Comparison of ENCODE assay signal across 8 cellular contexts in the genomic region with DNA sequence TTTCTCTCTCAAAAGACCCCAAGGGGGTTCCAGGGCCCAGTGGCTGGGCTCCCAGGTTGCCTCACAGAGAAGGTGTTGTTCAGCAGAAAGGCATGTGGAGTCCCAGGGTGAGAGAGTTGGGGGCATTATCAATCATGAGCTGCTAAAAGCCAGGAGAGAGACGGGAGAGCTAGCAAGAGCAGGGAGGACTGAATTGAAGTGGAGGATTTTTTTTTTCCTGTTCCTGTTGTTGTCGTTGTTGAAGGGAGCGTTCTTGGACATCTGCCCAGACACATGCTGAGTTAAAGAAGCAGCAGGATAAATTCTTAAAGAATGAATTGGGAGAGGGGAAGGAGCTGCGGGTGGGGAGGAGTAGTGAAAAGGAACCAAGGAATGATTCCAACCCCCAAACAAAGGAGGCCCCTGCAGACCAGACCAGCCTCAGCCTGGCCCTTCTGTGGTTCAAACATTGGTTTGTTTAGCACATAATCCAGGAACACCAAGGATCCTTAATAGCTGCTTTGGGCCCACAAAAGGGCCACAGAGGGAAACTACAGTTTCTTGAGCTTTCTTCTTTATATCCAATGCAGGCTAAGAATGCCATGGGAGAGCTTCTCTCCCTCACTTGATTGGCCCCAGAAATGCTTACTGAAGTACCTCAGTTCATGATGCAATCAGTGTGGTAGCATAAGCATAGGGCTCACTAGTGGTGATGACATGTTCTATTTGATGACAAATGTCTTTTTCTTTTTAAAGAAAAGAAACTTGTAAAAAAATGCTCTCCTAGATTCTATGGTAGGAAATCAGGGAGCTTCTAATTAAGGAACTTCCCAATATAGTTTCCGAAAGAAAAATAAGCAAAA.
A peak's percentile ranks its signal among the peaks of the same experiment; 100 is the strongest.
DNase-seq lines count a peak whose midpoint lies in the region; ATAC-seq and TF ChIP-seq lines count a peak whose summit lies in the region.

No MANE protein-coding gene starts in this region.

- peaks cover 22% of the 10 kb centered on the region for H3K4me1 Mint-ChIP-seq in MCF 10A (ENCODE audit: insufficient read depth, unreplicated experiment)
- peaks cover 13% of the 10 kb centered on the region for H3K4me1 Mint-ChIP-seq in activated T-cell treated with anti-CD3 and anti-CD28 coated beads, Interleukin-2, amount 50 U/mL, for 24 hours (ENCODE audit: low read depth)

- H3K36me3 Mint-ChIP-seq in MCF 10A (ENCODE audit: insufficient read depth, unreplicated experiment): no peaks in the 10 kb centered on the region
- H3K36me3 Mint-ChIP-seq in activated T-cell treated with anti-CD3 and anti-CD28 coated beads, Interleukin-2, amount 50 U/mL, for 24 hours (ENCODE audit: low read depth): no peaks in the 10 kb centered on the region

- intact Hi-C loops in MCF 10A (cut with micrococcal nuclease): no loop called here

- no peak for ATAC-seq in GM21528 (IDR thresholded peaks at IDR 0.05; ENCODE audit: low FRiP score, unreplicated experiment)
- ATAC-seq in HG02852 (IDR thresholded peaks at IDR 0.05; ENCODE audit: unreplicated experiment): no peak

- H3K27me3 Mint-ChIP-seq in MCF 10A (ENCODE audit: insufficient read depth, unreplicated experiment): no peaks in the 10 kb centered on the region
- peaks cover 29% of the 10 kb centered on the region for H3K27me3 Mint-ChIP-seq in activated T-cell treated with anti-CD3 and anti-CD28 coated beads, Interleukin-2, amount 50 U/mL, for 24 hours

- peak overlapping the region; percentile 11 for H3K4me3 Mint-ChIP-seq in MCF 10A (ENCODE audit: unreplicated experiment)
- no peak overlapping the region for H3K4me3 Mint-ChIP-seq in activated T-cell treated with anti-CD3 and anti-CD28 coated beads, Interleukin-2, amount 50 U/mL, for 24 hours

- DNase-seq in AG08396 (ENCODE audit: low spot score): peak; percentile 56
- DNase-seq in NCI-H146 treated with DMSO at 0.1 percent for 48 hours (lab: John Stamatoyannopoulos, UW; ENCODE audit: unreplicated experiment): peak; percentile 63
- peak; percentile 84 for DNase-seq in MCF 10A (ENCODE audit: unreplicated experiment)
- peak; percentile 92 for DNase-seq in kidney tubule cell (ENCODE audit: low spot score)
- DNase-seq in superior temporal gyrus (ENCODE audit: extremely low spot score): peak; percentile 75
- DNase-seq in activated T-cell treated with anti-CD3 and anti-CD28 coated beads, Interleukin-2, amount 50 U/mL, for 24 hours: no peak

- POLR2A ChIA-PET in MCF 10A (lab: Yijun Ruan, JAX): interaction anchor here (0.6 to 2.7 kb wide), 8 partner anchors 12 to 440 kb away, joined by 3 to 9 read pairs (median 4); no protein-coding TSS in a partner anchor

- no peaks in the 10 kb centered on the region for H3K9me3 Mint-ChIP-seq in MCF 10A (ENCODE audit: unreplicated experiment)
- H3K9me3 Mint-ChIP-seq in activated T-cell treated with anti-CD3 and anti-CD28 coated beads, Interleukin-2, amount 50 U/mL, for 24 hours: no peaks in the 10 kb centered on the region

- BruUV-seq in MCF 10A (replicated peaks; lab: Mats Ljungman, UMichigan): no TSS peak

- TF ChIP-seq CTCF in MCF 10A (IDR thresholded peaks at IDR 0.05; ENCODE audit: unreplicated experiment): no peak

- peak overlapping the region; percentile 86 for H3K27ac Mint-ChIP-seq in MCF 10A (ENCODE audit: low read depth, unreplicated experiment)
- no peak overlapping the region for H3K27ac Mint-ChIP-seq in activated T-cell treated with anti-CD3 and anti-CD28 coated beads, Interleukin-2, amount 50 U/mL, for 24 hours

- CTCF ChIA-PET in MCF 10A (lab: Yijun Ruan, JAX): interaction anchor here (1.1 to 1.8 kb wide), 4 partner anchors 14 to 386 kb away, joined by 3 to 7 read pairs (median 5); no protein-coding TSS in a partner anchor
